8 cellular contexts compared by ENCODE assay signal in the genomic region with DNA sequence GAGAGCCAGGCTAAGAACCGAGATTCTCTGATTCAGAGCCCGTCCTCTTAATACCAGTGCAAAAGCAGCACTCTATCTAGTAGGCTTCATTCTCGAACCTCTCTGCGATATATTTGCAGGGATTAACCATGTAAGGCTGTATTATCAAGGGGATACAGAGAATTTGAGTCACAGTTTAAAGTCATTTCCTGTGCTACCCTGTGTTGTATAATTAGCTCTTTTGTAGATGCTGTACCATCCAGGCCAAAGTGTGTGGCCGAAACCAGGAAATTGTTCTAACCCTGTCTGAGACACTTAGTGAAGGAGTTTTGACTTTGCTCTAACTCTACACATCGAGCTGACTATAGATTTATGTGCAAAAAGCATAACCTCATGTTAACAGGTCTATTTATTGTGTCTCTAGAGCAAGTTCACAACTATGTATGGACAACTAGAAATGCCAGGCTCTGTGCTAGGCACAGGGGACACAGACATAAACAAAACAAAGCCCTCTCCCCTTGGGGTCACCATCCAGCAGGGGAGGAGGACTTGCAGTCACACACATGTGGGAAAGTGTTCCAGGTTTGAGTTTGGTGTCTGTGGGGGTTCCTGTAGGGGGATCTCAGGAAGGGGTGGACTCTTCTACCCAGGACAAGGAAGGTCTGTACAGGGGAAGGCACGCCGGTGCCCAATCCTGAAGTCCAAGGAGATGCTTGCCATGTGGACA.
DNase-seq lines count a peak whose midpoint lies in the region; ATAC-seq, FAIRE-seq and TF ChIP-seq lines count a peak whose summit lies in the region.

No MANE protein-coding gene starts in this region.

- H2AFZ ChIP-seq in HCT116 (ENCODE audit: low read depth, low read length, poor library complexity, severe bottlenecking) (no peak overlapping the region), OCI-LY7 (ENCODE audit: low read length) (no peak overlapping the region), endothelial cell of umbilical vein (ENCODE audit: low read depth, low read length) (no peak overlapping the region), GM23338 (no peak overlapping the region)

- no peaks in the 10 kb centered on the region for H3K9me1 ChIP-seq in endothelial cell of umbilical vein (replicated peaks; ENCODE audit: control insufficient read depth, extremely low read depth, insufficient read depth, low read length)

- dilution Hi-C loops in endothelial cell of umbilical vein (cut with MboI; ENCODE audit: extremely low pct_ligation_motif_present, low sequenced_read_pairs): no loop called here

- POLR2A ChIA-PET in HCT116 (lab: Charles Lee) (no interaction called here), OCI-LY7 (lab: Charles Lee) (interaction anchor here (0.6 kb wide), 1 partner anchor 449 kb away, joined by 4 read pairs; no protein-coding TSS in a partner anchor), endothelial cell of umbilical vein (lab: Charles Lee) (interaction anchor here (1.1 to 2.8 kb wide), 6 partner anchors 19 to 186 kb away, joined by 3 to 14 read pairs (median 5); no protein-coding TSS in a partner anchor)

- H3K9me3 Mint-ChIP-seq in GM23338: no peaks in the 10 kb centered on the region

- no peak for TF ChIP-seq POLR2A in HCT116 (IDR thresholded peaks at IDR 0.05; ENCODE audit: borderline replicate concordance, extremely low read depth, insufficient read depth, insufficient read length)
- TF ChIP-seq POLR2A in endothelial cell of umbilical vein (IDR thresholded peaks at IDR 0.05; ENCODE audit: low read depth, low read length): peak; percentile 73
- no peak for TF ChIP-seq POLR2A in lower leg skin (IDR thresholded peaks at IDR 0.05)

- H3K4me1 Mint-ChIP-seq in GM23338: peaks cover 27% of the 10 kb centered on the region

- 78 to 79% methylated on average over 8 of the region's 8 CpGs for WGBS in lower leg skin, 2 donors

- peak overlapping the region; percentile 73 for H3K4me2 ChIP-seq in HCT116 (ENCODE audit: low read length)
- H3K4me2 ChIP-seq in OCI-LY7 (ENCODE audit: low read length): no peak overlapping the region
- H3K4me2 ChIP-seq in endothelial cell of umbilical vein (ENCODE audit: insufficient read depth, low read length): peak overlapping the region; percentile 83
- no peak overlapping the region for H3K4me2 ChIP-seq in GM23338

- in situ Hi-C loops in GM13977 (cut with MboI; ENCODE audit: low pct_unique_long_range_greater_than_20kb, low sequenced_read_pairs, unreplicated experiment): no loop called here

- FAIRE-seq in endothelial cell of umbilical vein (lab: Jason Lieb, UNC): peak; percentile 94

- H3K4me1 ChIP-seq in HCT116 (ENCODE audit: control insufficient read depth in 1 of 2, insufficient read depth in 2 of 2, low read length in 2 of 2): peaks cover 40 to 58% of the 10 kb centered on the region in 2 experiments
- H3K4me1 ChIP-seq in OCI-LY7 (ENCODE audit: insufficient read depth, low read length, poor library complexity, severe bottlenecking): peaks cover 3% of the 10 kb centered on the region
- peaks cover 55% of the 10 kb centered on the region for H3K4me1 ChIP-seq in endothelial cell of umbilical vein (ENCODE audit: control insufficient read depth, extremely low read depth, insufficient read depth, low read length)
- no peaks in the 10 kb centered on the region for H3K4me1 ChIP-seq in GM23338 (ENCODE audit: insufficient read depth)

- no peaks in the 10 kb centered on the region for H3K27me3 ChIP-seq in HCT116 (ENCODE audit: insufficient read depth, low read length)
- no peaks in the 10 kb centered on the region for H3K27me3 ChIP-seq in endothelial cell of umbilical vein (ENCODE audit: control insufficient read depth in 2 of 2, insufficient read depth in 2 of 2, low read length in 2 of 2)
- H3K27me3 ChIP-seq in GM23338 (ENCODE audit: insufficient read depth): no peaks in the 10 kb centered on the region

- no peaks in the 10 kb centered on the region for H3K79me2 ChIP-seq in HCT116 (ENCODE audit: insufficient read depth, low read length)
- H3K79me2 ChIP-seq in OCI-LY7 (ENCODE audit: insufficient read depth, low read depth, low read length): no peaks in the 10 kb centered on the region
- H3K79me2 ChIP-seq in endothelial cell of umbilical vein (ENCODE audit: control insufficient read depth, insufficient read depth, low read length): no peaks in the 10 kb centered on the region
- no peaks in the 10 kb centered on the region for H3K79me2 ChIP-seq in GM23338 (replicated peaks; ENCODE audit: insufficient read depth)

- TF ChIP-seq RAD21 in HCT116 (IDR thresholded peaks at IDR 0.05; ENCODE audit: low read depth): no peak

- H4K20me1 ChIP-seq in HCT116 (ENCODE audit: insufficient read depth) (no peaks in the 10 kb centered on the region), OCI-LY7 (ENCODE audit: insufficient read depth, low read length) (no peaks in the 10 kb centered on the region), endothelial cell of umbilical vein (replicated peaks; ENCODE audit: control insufficient read depth, extremely low read depth, insufficient read depth, low read length) (no peaks in the 10 kb centered on the region), GM23338 (replicated peaks; ENCODE audit: insufficient read depth) (peaks cover 5% of the 10 kb centered on the region; the same call in 1 of the 2 replicates)

- H3K9me2 ChIP-seq in HCT116 (ENCODE audit: insufficient read depth): no peaks in the 10 kb centered on the region
- no peaks in the 10 kb centered on the region for H3K9me2 ChIP-seq in OCI-LY7 (ENCODE audit: insufficient read depth, low read length)
- H3K9me2 ChIP-seq in GM23338 (ENCODE audit: insufficient read depth): no peaks in the 10 kb centered on the region

- no peak overlapping the region for H3K4me3 ChIP-seq in HCT116 (replicated peaks in 1 of 2; ENCODE audit: low read depth in 1 of 2, low read length in 2 of 2)
- H3K4me3 ChIP-seq in OCI-LY7 (ENCODE audit: low read depth, low read length, poor library complexity, severe bottlenecking): no peak overlapping the region
- peak overlapping the region in 1 of 3 experiments; percentile 4 for H3K4me3 ChIP-seq in endothelial cell of umbilical vein (replicated peaks in 1 of 3; ENCODE audit: insufficient read depth in 1 of 3, low read depth in 1 of 3, low read length in 3 of 3)
- no peak overlapping the region for H3K4me3 ChIP-seq in lower leg skin (ENCODE audit: low read depth, poor library complexity, severe bottlenecking)
- no peak overlapping the region for H3K4me3 ChIP-seq in GM23338

- peaks cover 4% of the 10 kb centered on the region for H3K27me3 Mint-ChIP-seq in GM23338 (ENCODE audit: insufficient read depth, low read depth, poor library complexity)

- no peak for ATAC-seq in HCT116
- no peak for ATAC-seq in SK-N-SH treated with all-trans-retinoic acid at 6 μM for 48 hours
- ATAC-seq in GM23338: no peak

- DNase-seq in GM13977 (ENCODE audit: low spot score) (peak; percentile 23), HCT116 (ENCODE audit: low read depth, low spot score) (no peak), OCI-LY7 (ENCODE audit: low spot score) (peak; percentile 6), endothelial cell of umbilical vein (ENCODE audit: low read depth, low spot score) (peak; percentile 96), lower leg skin (ENCODE audit: low spot score in 2 of 2) (no peak), GM23338 (ENCODE audit: low spot score) (no peak)
- peak; percentile 68 for DNase-seq in stimulated activated CD4-positive, alpha-beta T cell treated with anti-CD3 and anti-CD28 coated beads, Interleukin-4, amount 100 ng/mL, for 24 hours

- H3K9ac ChIP-seq in HCT116 (ENCODE audit: low read length): no peak overlapping the region
- H3K9ac ChIP-seq in endothelial cell of umbilical vein (replicated peaks; ENCODE audit: extremely low read depth, insufficient read depth, low read length): peak overlapping the region; percentile 76

- H3K9me3 ChIP-seq in HCT116 (ENCODE audit: control insufficient read depth in 1 of 2, insufficient read depth in 1 of 2, low read depth in 1 of 2, low read length in 2 of 2) (peaks cover 0 to 7% of the 10 kb centered on the region in 2 experiments; a peak in 1 of 4 replicates), OCI-LY7 (ENCODE audit: low read length) (no peaks in the 10 kb centered on the region), endothelial cell of umbilical vein (replicated peaks; ENCODE audit: control insufficient read depth, insufficient read depth, low read length) (no peaks in the 10 kb centered on the region)

- RAD21 ChIA-PET in HCT116 (lab: Charles Lee; ENCODE audit: low non-redundant PET in 1 of 2, low total read pairs in 2 of 2, uncharacterized antibody in 2 of 2, unreplicated experiment in 2 of 2): no interaction called here

- no peak overlapping the region for H3K27ac Mint-ChIP-seq in GM23338

- no peak overlapping the region for H3K4me3 Mint-ChIP-seq in GM23338

- peaks cover 21% of the 10 kb centered on the region for H3K36me3 Mint-ChIP-seq in GM23338 (ENCODE audit: low read depth)

- TF ChIP-seq CTCF in GM13977 (IDR thresholded peaks at IDR 0.05; ENCODE audit: extremely low read depth, insufficient read depth, missing control alignments): no peak
- TF ChIP-seq CTCF in HCT116 (IDR thresholded peaks at IDR 0.05 in 2 of 3, conservative IDR thresholded peaks at IDR 0.05 in 1 of 3; ENCODE audit: borderline replicate concordance in 1 of 3, insufficient read depth in 1 of 3, low read depth in 2 of 3, low read length in 2 of 3): no peak
- no peak for TF ChIP-seq CTCF in OCI-LY7 (conservative IDR thresholded peaks at IDR 0.05; ENCODE audit: low read length)
- TF ChIP-seq CTCF in endothelial cell of umbilical vein (IDR thresholded peaks at IDR 0.05; ENCODE audit: extremely low read depth in 1 of 2, insufficient read depth in 1 of 2, low read depth in 1 of 2, low read length in 2 of 2): no peak
- TF ChIP-seq CTCF in lower leg skin (IDR thresholded peaks at IDR 0.05): no peak
- no peak for TF ChIP-seq CTCF in GM23338 (conservative IDR thresholded peaks at IDR 0.05; ENCODE audit: low read depth in 2 of 2)

- H3F3A ChIP-seq in GM23338 (replicated peaks; ENCODE audit: low read depth): no peaks in the 10 kb centered on the region

- CTCF ChIA-PET in HCT116 (lab: Charles Lee) (no interaction called here), OCI-LY7 (lab: Charles Lee; ENCODE audit: unreplicated experiment) (no interaction called here), endothelial cell of umbilical vein (lab: Charles Lee) (interaction anchor here (1.0 to 3.7 kb wide), 14 partner anchors 10 to 184 kb away, joined by 3 to 36 read pairs (median 4); no protein-coding TSS in a partner anchor)

- H3K27ac ChIP-seq in HCT116 (ENCODE audit: low read depth, low read length): no peak overlapping the region
- no peak overlapping the region for H3K27ac ChIP-seq in OCI-LY7 (ENCODE audit: low read depth, low read length, poor library complexity, severe bottlenecking)
- peak overlapping the region; percentile 88 for H3K27ac ChIP-seq in endothelial cell of umbilical vein (ENCODE audit: insufficient read depth, low read depth, low read length)
- no peak overlapping the region for H3K27ac ChIP-seq in GM23338 (ENCODE audit: low read depth)

- intact Hi-C loops in HCT116 (cut with micrococcal nuclease): no loop called here
- intact Hi-C loops in OCI-LY7 (cut with micrococcal nuclease; ENCODE audit: unreplicated experiment): no loop called here
- intact Hi-C loops in endothelial cell of umbilical vein (cut with micrococcal nuclease): loop anchor here (1.0 kb wide), 2 partner anchors 105 to 161 kb away; no protein-coding TSS in a partner anchor
- intact Hi-C loops in lower leg skin (cut with DNase I; ENCODE audit: low total_unique reads): no loop called here

- H3K36me3 ChIP-seq in HCT116 (ENCODE audit: control insufficient read depth in 1 of 2, insufficient read depth in 2 of 2, low read length in 2 of 2): no peaks in the 10 kb centered on the region; a peak in 1 of 4 replicates
- no peaks in the 10 kb centered on the region for H3K36me3 ChIP-seq in OCI-LY7 (ENCODE audit: insufficient read depth, low read length)
- no peaks in the 10 kb centered on the region for H3K36me3 ChIP-seq in endothelial cell of umbilical vein (ENCODE audit: control insufficient read depth in 2 of 2, extremely low read depth in 1 of 2, insufficient read depth in 2 of 2, low read length in 2 of 2)
- H3K36me3 ChIP-seq in GM23338 (ENCODE audit: insufficient read depth): no peaks in the 10 kb centered on the region

- BruUV-seq in HCT116 (replicated peaks; lab: Mats Ljungman, UMichigan): no TSS peak
- no TSS peak for BruUV-seq in OCI-LY7 (replicated peaks; lab: Mats Ljungman, UMichigan)
- no TSS peak for BruUV-seq in endothelial cell of umbilical vein (replicated peaks; lab: Mats Ljungman, UMichigan)

Comparison
In these comparisons a context has a peak if more than half of its experiments do, and no peak if none do; other contexts are left out.
1. DNase-seq: peak in GM13977 (single experiment), OCI-LY7 (single experiment), endothelial cell of umbilical vein (single experiment) and stimulated activated CD4-positive, alpha-beta T cell treated with anti-CD3 and anti-CD28 coated beads, Interleukin-4, amount 100 ng/mL, for 24 hours (single experiment); none in HCT116 (single experiment), lower leg skin (0 of 2) and GM23338 (single experiment).
2. H3K4me2 ChIP-seq: peak in HCT116 (single experiment) and endothelial cell of umbilical vein (single experiment); none in OCI-LY7 (single experiment) and GM23338 (single experiment).